ENCODE assay signal across 8 cellular contexts in the genomic region with DNA sequence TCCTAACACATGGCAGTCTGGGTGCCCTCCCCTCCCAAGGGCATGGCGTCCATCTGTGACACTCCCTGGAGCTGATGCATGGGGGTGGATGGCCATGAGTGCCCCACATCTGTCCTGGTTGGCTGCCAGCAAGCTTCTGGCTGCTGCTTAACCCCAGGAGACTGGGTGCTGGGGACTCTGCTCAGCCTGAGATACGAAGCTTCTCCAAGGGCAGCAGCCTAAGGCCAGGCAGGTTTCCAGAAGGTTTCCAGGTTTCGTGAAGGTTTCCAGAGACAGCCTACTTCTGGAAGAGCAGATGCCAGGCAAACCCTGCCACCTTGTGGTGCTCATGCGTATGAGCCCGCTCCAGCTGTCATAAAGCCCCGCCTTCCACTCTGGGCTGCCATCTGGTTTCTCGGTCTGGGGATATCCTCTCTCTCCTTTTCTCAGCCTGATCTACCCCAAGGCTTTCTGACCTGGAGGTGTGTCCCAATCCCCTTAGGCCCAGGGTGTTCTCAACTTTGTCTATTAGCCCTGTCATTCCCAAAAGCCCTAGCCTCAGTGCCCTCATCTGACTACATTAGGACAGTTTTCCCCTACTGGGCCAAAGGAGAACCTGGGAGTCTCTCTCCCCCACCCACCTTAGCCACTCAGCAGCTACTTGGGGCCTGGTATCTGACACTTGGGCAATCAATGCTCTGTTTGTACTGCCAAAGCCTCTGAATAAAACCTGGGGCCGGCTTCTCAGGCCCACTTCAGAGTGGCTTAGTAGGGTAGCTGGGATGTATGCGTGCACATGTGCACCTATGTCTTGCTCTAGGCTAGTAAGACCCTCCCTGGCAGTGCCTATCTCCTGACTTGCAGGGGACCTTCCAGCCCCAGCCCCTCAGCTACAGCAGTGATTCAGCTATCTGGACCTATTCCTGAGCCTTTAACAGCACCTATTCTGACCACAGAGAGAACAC. TPM values are rescaled to one million over a fixed set of nuclear protein-coding genes. Genes with fewer than 3 reads are reported as not detected.
A peak's percentile ranks its signal among the peaks of the same experiment; 100 is the strongest.
DNase-seq lines count a peak whose midpoint lies in the region; ATAC-seq and TF ChIP-seq lines count a peak whose summit lies in the region.

No MANE protein-coding gene starts in this region.

- H3K36me3 Mint-ChIP-seq in progenitor cell of endocrine pancreas (ENCODE audit: insufficient read depth) = no peaks in the 10 kb centered on the region

- H3K9me3 Mint-ChIP-seq in progenitor cell of endocrine pancreas (ENCODE audit: low read depth) = no peaks in the 10 kb centered on the region

- peak; percentile 88 for ATAC-seq in GM21619 (IDR thresholded peaks at IDR 0.05; ENCODE audit: unreplicated experiment)
- ATAC-seq in HG02884 (IDR thresholded peaks at IDR 0.05; ENCODE audit: unreplicated experiment) = no peak

- H3K4me1 Mint-ChIP-seq in progenitor cell of endocrine pancreas (ENCODE audit: low read depth) = no peaks in the 10 kb centered on the region

- H3K27me3 Mint-ChIP-seq in progenitor cell of endocrine pancreas = peaks cover 11% of the 10 kb centered on the region

- H3K4me3 Mint-ChIP-seq in progenitor cell of endocrine pancreas (ENCODE audit: low read depth) = no peak overlapping the region

- no peak overlapping the region for H3K27ac Mint-ChIP-seq in progenitor cell of endocrine pancreas

- TF ChIP-seq CTCF in progenitor cell of endocrine pancreas (IDR thresholded peaks at IDR 0.05; ENCODE audit: unreplicated experiment) = peak; percentile 72

- DNase-seq in GF-D8 (lab: John Stamatoyannopoulos, UW) = peak; percentile 12
- DNase-seq in HT1080 (ENCODE audit: low read depth) = peak; percentile 73
- DNase-seq in NOMO-1 treated with DMSO at 0.1 percent for 48 hours (lab: John Stamatoyannopoulos, UW; ENCODE audit: unreplicated experiment) = peak; percentile 11
- DNase-seq in activated naive CD4-positive, alpha-beta T cell treated with Interleukin-2 at 50 U/mL for 16 hours = peak; percentile 28
- DNase-seq in globus pallidus (ENCODE audit: low spot score) = peak; percentile 55
- peak; percentile 27 for DNase-seq in progenitor cell of endocrine pancreas (ENCODE audit: low spot score, unreplicated experiment)

RNA-seq across cellular contexts. Expression of a gene that starts 12.0 kb away (rescaled TPM):
- 65.1 and 65.6 TPM in 2 replicates for total RNA-seq in HT1080 (2014; rRNA removed; shearing (Covaris generic))
- polyA plus RNA-seq in HT1080 (2015; cell fraction: cytosol; rRNA removed) = 37.9 and 43.4 TPM in 2 replicates
- 34.0 and 47.0 TPM in 2 replicates for polyA plus RNA-seq in HT1080 (2015; cell fraction: nucleus; rRNA removed)
- total RNA-seq in progenitor cell of endocrine pancreas = 21.0 and 24.9 TPM in 2 replicates

RNA-seq across cellular contexts. Expression of a gene that starts 12.4 kb away (rescaled TPM):
- 88.6 and 94.7 TPM in 2 replicates for total RNA-seq in HT1080 (2014; rRNA removed; shearing (Covaris generic))
- polyA plus RNA-seq in HT1080 (2015; cell fraction: cytosol; rRNA removed) = 36.2 and 38.1 TPM in 2 replicates
- 23.2 and 33.3 TPM in 2 replicates for polyA plus RNA-seq in HT1080 (2015; cell fraction: nucleus; rRNA removed)
- total RNA-seq in progenitor cell of endocrine pancreas = 40.8 and 43.1 TPM in 2 replicates

Comparison
In these comparisons a context has a peak if more than half of its experiments do, and no peak if none do; other contexts are left out.
1. DNase-seq: peak in every context shown above with its lines; median percentile 73 in HT1080; 55 in globus pallidus; 28 in activated naive CD4-positive, alpha-beta T cell treated with Interleukin-2 at 50 U/mL for 16 hours; 27 in progenitor cell of endocrine pancreas; 12 in GF-D8; 11 in NOMO-1 treated with DMSO at 0.1 percent for 48 hours.